9 cellular contexts compared by ENCODE assay signal in genomic region chr17:67200727-67201301, GRCh38. TPM values are rescaled to one million over a fixed set of nuclear protein-coding genes. Genes with fewer than 3 reads are reported as not detected.
A peak's percentile ranks its signal among the peaks of the same experiment; 100 is the strongest.
DNase-seq lines count a peak whose midpoint lies in the region; ATAC-seq and TF ChIP-seq lines count a peak whose summit lies in the region.
"Had no signal": no experiment of that assay in that cellular context is flagged by ENCODE, and none has a peak within 500 bp of the region (broad histone marks: within the 10 kb centered on the region; RNA-seq: fewer than 3 reads in every experiment).

No MANE protein-coding gene starts in this region.

- no peaks in the 10 kb centered on the region for H3K9me3 ChIP-seq in SJCRH30 (replicated peaks)

- H3K36me3 ChIP-seq in SJCRH30: peaks cover 17% of the 10 kb centered on the region

- TF ChIP-seq CTCF in GM12875 (IDR thresholded peaks at IDR 0.05; ENCODE audit: borderline replicate concordance, insufficient read depth, low read depth, low read length) (peak; percentile 53; the same call in 1 of the 2 replicates), omental fat pad (IDR thresholded peaks at IDR 0.05) (no peak), coronary artery (IDR thresholded peaks at IDR 0.05) (no peak)

- no peak overlapping the region for H3K27ac ChIP-seq in SJCRH30
- H3K27ac ChIP-seq in coronary artery: no peak overlapping the region

- no peaks in the 10 kb centered on the region for H3K27me3 ChIP-seq in SJCRH30

- H3K4me3 ChIP-seq in GM12875 (ENCODE audit: low read depth, low read length) (no peak overlapping the region), SJCRH30 (no peak overlapping the region), coronary artery (no peak overlapping the region)

- DNase-seq in AG08396 (ENCODE audit: low spot score) (peak; percentile 33), SJCRH30 (peak; percentile 13 to 28), iPS-NIHi7 (ENCODE audit: extremely low spot score) (peak; percentile 52), NOMO-1 (lab: John Stamatoyannopoulos, UW; ENCODE audit: unreplicated experiment in 2 of 2) (no peak), omental fat pad (ENCODE audit: low spot score) (no peak), activated T-cell treated with anti-CD3 and anti-CD28 coated beads for 4 hours (no peak), coronary artery (ENCODE audit: low spot score) (no peak)
- DNase-seq: activated naive CD4-positive, alpha-beta T cell treated with Interleukin-2 at 50 U/mL for 16 hours had no signal

- H3K4me1 ChIP-seq in SJCRH30: peaks cover 14% of the 10 kb centered on the region

- no peak for ATAC-seq in omental fat pad (ENCODE audit: low FRiP score)

RNA-seq across cellular contexts. Expression of gene HELZ, which starts 44.2 kb away (rescaled TPM):
- total RNA-seq in SJCRH30 (2014; rRNA removed; shearing (Covaris generic)): 33.2 and 42.3 TPM in 2 replicates
- total RNA-seq in omental fat pad: 100 to 1,000 TPM in 2 of 4 donors, 10 to 100 TPM in 2; 63.5 to 123 (median 87.6) TPM

Comparison
In these comparisons a context has a peak if more than half of its experiments do, and no peak if none do; other contexts are left out.
1. DNase-seq: peak in AG08396 (single experiment), SJCRH30 (2 of 2) and iPS-NIHi7 (single experiment); none in NOMO-1 (0 of 2), omental fat pad (single experiment), activated T-cell treated with anti-CD3 and anti-CD28 coated beads for 4 hours (single experiment) and coronary artery (single experiment).